In genomic region chr7:105454921-105455320, GRCh38 we compare ENCODE assay signal across 19 cellular contexts.
A peak's percentile ranks its signal among the peaks of the same experiment; 100 is the strongest.
DNase-seq lines count a peak whose midpoint lies in the region; ATAC-seq and TF ChIP-seq lines count a peak whose summit lies in the region.
"Had no signal": no experiment of that assay in that cellular context is flagged by ENCODE, and none has a peak within 500 bp of the region (broad histone marks: within the 10 kb centered on the region; RNA-seq: fewer than 3 reads in every experiment).

No MANE protein-coding gene starts in this region.

- H3K4me1 Mint-ChIP-seq in mesothelial cell of epicardium (peaks cover 16% of the 10 kb centered on the region), CD14-positive monocyte (no peaks in the 10 kb centered on the region)
- H3K4me1 Mint-ChIP-seq in stimulated activated naive B cell treated with anti-CD40 and anti-IgM and Interleukin-4, amounts not matched to agents 10 μg/mL and 1 μg/mL and 100 μg/mL, for 72 hours, result peaks cover 12 to 25% of the 10 kb centered on the region in 2 donors
- H3K4me1 Mint-ChIP-seq in CD4-positive, alpha-beta memory T cell, result peaks cover 3 to 10% (median 6%) of the 10 kb centered on the region in 4 donors

- no peaks in the 10 kb centered on the region for H3K9me3 Mint-ChIP-seq in mesothelial cell of epicardium
- no peaks in the 10 kb centered on the region for H3K9me3 Mint-ChIP-seq in stimulated activated naive B cell treated with anti-CD40 and anti-IgM and Interleukin-4, amounts not matched to agents 10 μg/mL and 1 μg/mL and 100 μg/mL, for 72 hours
- no peaks in the 10 kb centered on the region for H3K9me3 Mint-ChIP-seq in CD4-positive, alpha-beta memory T cell
- H3K9me3 Mint-ChIP-seq in CD14-positive monocyte, result peaks cover 0 to 2% (median 0%) of the 10 kb centered on the region in 7 donors
- H3K9me3 Mint-ChIP-seq: dendritic cell treated with granulocyte-macrophage colony-stimulating factor and Interleukin-4, amounts not matched to agents 40 ng/mL and 50 ng/mL, for 4 days had no signal

- H3K36me3 Mint-ChIP-seq in mesothelial cell of epicardium (peaks cover 13% of the 10 kb centered on the region), CD14-positive monocyte (peaks cover 0 to 6% of the 10 kb centered on the region in 2 donors)
- H3K36me3 Mint-ChIP-seq in stimulated activated naive B cell treated with anti-CD40 and anti-IgM and Interleukin-4, amounts not matched to agents 10 μg/mL and 1 μg/mL and 100 μg/mL, for 72 hours, result peaks cover 22 to 26% of the 10 kb centered on the region in 2 donors
- peaks cover 4 to 8% of the 10 kb centered on the region in 2 donors for H3K36me3 Mint-ChIP-seq in CD4-positive, alpha-beta memory T cell

- H3K36me3 ChIP-seq in SJSA1, result peaks cover 5% of the 10 kb centered on the region
- no peaks in the 10 kb centered on the region for H3K36me3 ChIP-seq in CD4-positive, alpha-beta memory T cell (ENCODE audit: insufficient read depth, low read length)

- H3K4me3 ChIP-seq in SJSA1, result no peak overlapping the region
- H3K4me3 ChIP-seq in CD4-positive, alpha-beta memory T cell (ENCODE audit: low read length in 2 of 2), result no peak overlapping the region
- H3K4me3 ChIP-seq: pancreas, tibial nerve had no signal

- no peak for ATAC-seq in stimulated activated naive B cell treated with anti-CD40 and anti-IgM and Interleukin-4, amounts not matched to agents 10 μg/mL and 1 μg/mL and 100 μg/mL, for 72 hours (replicated peaks)
- ATAC-seq: activated CD4-positive, alpha-beta T cell treated with anti-CD3 and anti-CD28 coated beads for 36 hours; pancreas had no signal

- CTCF ChIA-PET in CD4-positive, alpha-beta memory T cell (lab: Charles Lee; ENCODE audit: partially characterized antibody), result interaction anchor here (0.7 to 1.5 kb wide), 4 partner anchors 25 to 594 kb away, joined by 3 to 5 read pairs (median 4); no protein-coding TSS in a partner anchor

- DNase-seq in SJSA1 (ENCODE audit: low read depth in 1 of 2, low spot score in 2 of 2) (peak in 1 of 2 experiments; percentile 15), epidermal melanocyte (ENCODE audit: insufficient read length, low spot score) (peak; percentile 33), mesothelial cell of epicardium (ENCODE audit: low spot score in 2 of 2, unreplicated experiment in 2 of 2) (no peak), nucleus accumbens (lab: John Stamatoyannopoulos, UW) (no peak), CD14-positive monocyte (ENCODE audit: low spot score) (no peak)
- DNase-seq in stimulated activated naive B cell treated with anti-CD40 and anti-IgM and Interleukin-4, amounts not matched to agents 10 μg/mL and 1 μg/mL and 100 μg/mL, for 72 hours, result no peak
- no peak for DNase-seq in CD4-positive, alpha-beta memory T cell
- DNase-seq: activated CD4-positive, alpha-beta T cell treated with anti-CD3 and anti-CD28 coated beads for 36 hours; activated effector memory CD4-positive, alpha-beta T cell treated with Interleukin-2 at 50 U/mL for 16 hours; aorta; NCI-H2081; NCI-H524; pancreas; SIG-M5; stimulated activated CD4-positive, alpha-beta T cell treated with anti-CD3 and anti-CD28 coated beads, Interleukin-12 subunit alpha, Interleukin-12 subunit beta, amount 100 ng/mL, for 4 hours; stimulated activated naive CD4-positive, alpha-beta T cell; T1000 had no signal

- intact Hi-C loops in CD4-positive, alpha-beta memory T cell (cut with micrococcal nuclease), result no loop called here
- intact Hi-C loops in CD14-positive monocyte (cut with micrococcal nuclease), result no loop called here

- H3K27me3 Mint-ChIP-seq in mesothelial cell of epicardium (ENCODE audit: low read depth) (no peaks in the 10 kb centered on the region), CD14-positive monocyte (ENCODE audit: low read depth in 3 of 3) (no peaks in the 10 kb centered on the region)
- H3K27me3 Mint-ChIP-seq in stimulated activated naive B cell treated with anti-CD40 and anti-IgM and Interleukin-4, amounts not matched to agents 10 μg/mL and 1 μg/mL and 100 μg/mL, for 72 hours, result no peaks in the 10 kb centered on the region
- H3K27me3 Mint-ChIP-seq in CD4-positive, alpha-beta memory T cell, result no peaks in the 10 kb centered on the region
- H3K27me3 Mint-ChIP-seq: activated CD4-positive, alpha-beta T cell treated with anti-CD3 and anti-CD28 coated beads for 36 hours; dendritic cell treated with granulocyte-macrophage colony-stimulating factor and Interleukin-4, amounts not matched to agents 40 ng/mL and 50 ng/mL, for 4 days had no signal

- POLR2A ChIA-PET in CD4-positive, alpha-beta memory T cell (lab: Charles Lee; ENCODE audit: partially characterized antibody), result no interaction called here

- peaks cover 18% of the 10 kb centered on the region for H3K4me1 ChIP-seq in SJSA1 (replicated peaks)
- H3K4me1 ChIP-seq in CD4-positive, alpha-beta memory T cell (ENCODE audit: insufficient read depth, low read length), result peaks cover 4% of the 10 kb centered on the region
- H3K4me1 ChIP-seq: pancreas had no signal

- no peaks in the 10 kb centered on the region for H3K9me3 ChIP-seq in SJSA1 (replicated peaks)
- H3K9me3 ChIP-seq in CD4-positive, alpha-beta memory T cell (ENCODE audit: control insufficient read depth in 1 of 2, low read length in 2 of 2), result no peaks in the 10 kb centered on the region
- H3K9me3 ChIP-seq: pancreas, tibial nerve had no signal

- no peak overlapping the region for H3K4me3 Mint-ChIP-seq in mesothelial cell of epicardium
- H3K4me3 Mint-ChIP-seq in stimulated activated naive B cell treated with anti-CD40 and anti-IgM and Interleukin-4, amounts not matched to agents 10 μg/mL and 1 μg/mL and 100 μg/mL, for 72 hours, result no peak overlapping the region
- no peak overlapping the region for H3K4me3 Mint-ChIP-seq in CD4-positive, alpha-beta memory T cell
- no peak overlapping the region for H3K4me3 Mint-ChIP-seq in CD14-positive monocyte
- H3K4me3 Mint-ChIP-seq: activated CD4-positive, alpha-beta T cell treated with anti-CD3 and anti-CD28 coated beads for 36 hours; dendritic cell treated with granulocyte-macrophage colony-stimulating factor and Interleukin-4, amounts not matched to agents 40 ng/mL and 50 ng/mL, for 4 days had no signal

- H3K27me3 ChIP-seq in SJSA1 (replicated peaks), result no peaks in the 10 kb centered on the region
- H3K27me3 ChIP-seq in CD4-positive, alpha-beta memory T cell (ENCODE audit: insufficient read depth, low read length), result no peaks in the 10 kb centered on the region
- H3K27me3 ChIP-seq: pancreas, tibial nerve had no signal

- H3K27ac ChIP-seq in SJSA1, result peak overlapping the region; percentile 55
- H3K27ac ChIP-seq in CD4-positive, alpha-beta memory T cell (ENCODE audit: low read depth, low read length), result no peak overlapping the region
- H3K27ac ChIP-seq: pancreas, tibial nerve had no signal

- peak overlapping the region; percentile 90 for H3K27ac Mint-ChIP-seq in mesothelial cell of epicardium
- H3K27ac Mint-ChIP-seq in stimulated activated naive B cell treated with anti-CD40 and anti-IgM and Interleukin-4, amounts not matched to agents 10 μg/mL and 1 μg/mL and 100 μg/mL, for 72 hours, result peak overlapping the region; percentile 34
- no peak overlapping the region for H3K27ac Mint-ChIP-seq in CD4-positive, alpha-beta memory T cell
- no peak overlapping the region for H3K27ac Mint-ChIP-seq in CD14-positive monocyte
- H3K27ac Mint-ChIP-seq: activated CD4-positive, alpha-beta T cell treated with anti-CD3 and anti-CD28 coated beads for 36 hours; dendritic cell treated with granulocyte-macrophage colony-stimulating factor and Interleukin-4, amounts not matched to agents 40 ng/mL and 50 ng/mL, for 4 days had no signal

- TF ChIP-seq CTCF in mesothelial cell of epicardium (IDR thresholded peaks at IDR 0.05; ENCODE audit: unreplicated experiment), result no peak
- no peak for TF ChIP-seq CTCF in CD14-positive monocyte (IDR thresholded peaks at IDR 0.05)

Comparison
In these comparisons a context has a peak if more than half of its experiments do, and no peak if none do; other contexts are left out.
1. H3K27ac Mint-ChIP-seq: peak in mesothelial cell of epicardium (single experiment) and stimulated activated naive B cell treated with anti-CD40 and anti-IgM and Interleukin-4, amounts not matched to agents 10 μg/mL and 1 μg/mL and 100 μg/mL, for 72 hours (single experiment); none in CD4-positive, alpha-beta memory T cell (0 of 7) and CD14-positive monocyte (0 of 7).